ENCODE assay signal across 11 cellular contexts in genomic region chr5:167261309-167262100, GRCh38.
DNase-seq lines count a peak whose midpoint lies in the region; ATAC-seq, FAIRE-seq and TF ChIP-seq lines count a peak whose summit lies in the region.
"Had no signal": no experiment of that assay in that cellular context is flagged by ENCODE, and none has a peak within 500 bp of the region (broad histone marks: within the 10 kb centered on the region; RNA-seq: fewer than 3 reads in every experiment).

No MANE protein-coding gene starts in this region.

- no peaks in the 10 kb centered on the region for H3K36me3 Mint-ChIP-seq in MCF 10A (ENCODE audit: insufficient read depth, unreplicated experiment)

- H3K4me1 ChIP-seq in breast epithelium (no peaks in the 10 kb centered on the region), OCI-LY1 (ENCODE audit: insufficient read depth, low read length, severe bottlenecking) (no peaks in the 10 kb centered on the region), sigmoid colon (peaks cover 0 to 3% (median 0%) of the 10 kb centered on the region in 4 donors)
- H3K4me1 ChIP-seq: vagina had no signal

- no peaks in the 10 kb centered on the region for H4K20me1 ChIP-seq in OCI-LY1 (ENCODE audit: insufficient read depth, low read length)
- H4K20me1 ChIP-seq: BLaER1 treated with 17β-estradiol and CSF1 and Interleukin-3, amounts not matched to agents 10 nM and 100 nM had no signal

- no peaks in the 10 kb centered on the region for H3K4me1 Mint-ChIP-seq in MCF 10A (ENCODE audit: insufficient read depth, unreplicated experiment)

- CTCF ChIA-PET in MCF 10A (lab: Yijun Ruan, JAX) = interaction anchor here (0.6 to 2.3 kb wide), 8 partner anchors 10 to 321 kb away, joined by 3 to 8 read pairs (median 4); no protein-coding TSS in a partner anchor

- no peaks in the 10 kb centered on the region for H3K27me3 Mint-ChIP-seq in MCF 10A (ENCODE audit: insufficient read depth, unreplicated experiment)

- no peaks in the 10 kb centered on the region for H3K27me3 ChIP-seq in breast epithelium
- no peaks in the 10 kb centered on the region for H3K27me3 ChIP-seq in OCI-LY1 (ENCODE audit: insufficient read depth, low read length)
- no peaks in the 10 kb centered on the region for H3K27me3 ChIP-seq in sigmoid colon
- H3K27me3 ChIP-seq: BLaER1 treated with 17β-estradiol and CSF1 and Interleukin-3, amounts not matched to agents 10 nM and 100 nM; vagina had no signal

- no TSS peak for BruUV-seq in MCF 10A (replicated peaks; lab: Mats Ljungman, UMichigan)

- TF ChIP-seq POLR2A in breast epithelium (IDR thresholded peaks at IDR 0.05) (no peak), erythroblast (IDR thresholded peaks at IDR 0.05; ENCODE audit: low read length) (no peak), sigmoid colon (IDR thresholded peaks at IDR 0.05) (no peak)

- H3K27ac ChIP-seq in breast epithelium (no peak overlapping the region), OCI-LY1 (ENCODE audit: low read depth, low read length, poor library complexity, severe bottlenecking) (no peak overlapping the region), sigmoid colon (no peak overlapping the region)
- H3K27ac ChIP-seq: BLaER1 treated with 17β-estradiol and CSF1 and Interleukin-3, amounts not matched to agents 10 nM and 100 nM; vagina had no signal

- no peak overlapping the region for H3K9ac ChIP-seq in OCI-LY1 (ENCODE audit: low read length)
- H3K9ac ChIP-seq: BLaER1 treated with 17β-estradiol and CSF1 and Interleukin-3, amounts not matched to agents 10 nM and 100 nM had no signal

- H3K9me3 Mint-ChIP-seq in MCF 10A (ENCODE audit: unreplicated experiment) = no peaks in the 10 kb centered on the region

- no peak overlapping the region for H2AFZ ChIP-seq in OCI-LY1 (ENCODE audit: low read length)

- no peak overlapping the region for H3K4me3 Mint-ChIP-seq in MCF 10A (ENCODE audit: unreplicated experiment)

- no peaks in the 10 kb centered on the region for H3K9me2 ChIP-seq in OCI-LY1 (ENCODE audit: low read depth, low read length)

- no peak for FAIRE-seq in urothelium cell line (lab: Jason Lieb, UNC)

- no peaks in the 10 kb centered on the region for H3F3A ChIP-seq in OCI-LY1 (ENCODE audit: insufficient read depth, low read length)

- no peak for TF ChIP-seq EP300 in sigmoid colon (IDR thresholded peaks at IDR 0.05)

- no peaks in the 10 kb centered on the region for H3K79me2 ChIP-seq in OCI-LY1 (ENCODE audit: insufficient read depth, low read length)

- H3K9me3 ChIP-seq in breast epithelium (no peaks in the 10 kb centered on the region), OCI-LY1 (ENCODE audit: low read length) (no peaks in the 10 kb centered on the region), sigmoid colon (no peaks in the 10 kb centered on the region)
- H3K9me3 ChIP-seq: vagina had no signal

- TF ChIP-seq CTCF in MCF 10A (IDR thresholded peaks at IDR 0.05; ENCODE audit: unreplicated experiment) (peak; percentile 62), breast epithelium (IDR thresholded peaks at IDR 0.05) (no peak), OCI-LY1 (IDR thresholded peaks at IDR 0.05; ENCODE audit: low read length) (peak; percentile 50), sigmoid colon (IDR thresholded peaks at IDR 0.05) (no peak)

- ATAC-seq in GM18519 (IDR thresholded peaks at IDR 0.05; ENCODE audit: low FRiP score, unreplicated experiment) = no peak

- intact Hi-C loops in MCF 10A (cut with micrococcal nuclease) = loop anchor here (2.0 kb wide), 1 partner anchor 305 kb away; no protein-coding TSS in a partner anchor
- intact Hi-C loops in breast epithelium (cut with DNase I; ENCODE audit: low total_unique reads) = loop anchor here (2.0 kb wide), 1 partner anchor 15 kb away; no protein-coding TSS in a partner anchor
- intact Hi-C loops in sigmoid colon (cut with DNase I) = loop anchor here (10.0 kb wide), 1 partner anchor 963 kb away; no protein-coding TSS in a partner anchor

- H3K4me2 ChIP-seq in OCI-LY1 (ENCODE audit: low read length) = no peak overlapping the region
- H3K4me2 ChIP-seq: BLaER1 treated with 17β-estradiol and CSF1 and Interleukin-3, amounts not matched to agents 10 nM and 100 nM had no signal

- DNase-seq in MCF 10A (ENCODE audit: unreplicated experiment) = peak; percentile 61
- no peak for DNase-seq in breast epithelium (ENCODE audit: low spot score in 2 of 2)
- peak; percentile 1 to 15 for DNase-seq in erythroblast (lab: John Stamatoyannopoulos, UW)
- DNase-seq in urothelium cell line (ENCODE audit: low spot score) = peak; percentile 9
- DNase-seq in stimulated activated CD4-positive, alpha-beta T cell treated with anti-CD3 and anti-CD28 coated beads, Interleukin-4, amount 100 ng/mL, for 24 hours = no peak
- no peak for DNase-seq in sigmoid colon
- DNase-seq: MV-4-11 had no signal

- H3K36me3 ChIP-seq in breast epithelium (no peaks in the 10 kb centered on the region), OCI-LY1 (ENCODE audit: insufficient read depth, low read length) (no peaks in the 10 kb centered on the region), sigmoid colon (no peaks in the 10 kb centered on the region)
- H3K36me3 ChIP-seq: BLaER1 treated with 17β-estradiol and CSF1 and Interleukin-3, amounts not matched to agents 10 nM and 100 nM; vagina had no signal

- POLR2A ChIA-PET in MCF 10A (lab: Yijun Ruan, JAX) = interaction anchor here (0.6 kb wide), 1 partner anchor 46 kb away, joined by 3 read pairs; no protein-coding TSS in a partner anchor

- H3K4me3 ChIP-seq in breast epithelium = no peak overlapping the region
- H3K4me3 ChIP-seq in OCI-LY1 (ENCODE audit: low read depth, low read length, poor library complexity, severe bottlenecking) = no peak overlapping the region
- no peak overlapping the region for H3K4me3 ChIP-seq in sigmoid colon
- H3K4me3 ChIP-seq: BLaER1 treated with 17β-estradiol and CSF1 and Interleukin-3, amounts not matched to agents 10 nM and 100 nM; vagina had no signal

- 31 to 71% methylated on average over 3 of the region's 3 CpGs for WGBS in sigmoid colon, 2 donors

- H3K27ac Mint-ChIP-seq in MCF 10A (ENCODE audit: low read depth, unreplicated experiment) = no peak overlapping the region

Comparison
In these comparisons a context has a peak if more than half of its experiments do, and no peak if none do; other contexts are left out.
1. DNase-seq: peak in MCF 10A (single experiment), erythroblast (2 of 2) and urothelium cell line (single experiment); none in breast epithelium (0 of 2), stimulated activated CD4-positive, alpha-beta T cell treated with anti-CD3 and anti-CD28 coated beads, Interleukin-4, amount 100 ng/mL, for 24 hours (single experiment) and sigmoid colon (single experiment).
2. CTCF ChIP-seq: peak in MCF 10A (single experiment) and OCI-LY1 (single experiment); none in breast epithelium (0 of 3) and sigmoid colon (0 of 4).